23 cellular contexts compared by ENCODE assay signal in the genomic region with DNA sequence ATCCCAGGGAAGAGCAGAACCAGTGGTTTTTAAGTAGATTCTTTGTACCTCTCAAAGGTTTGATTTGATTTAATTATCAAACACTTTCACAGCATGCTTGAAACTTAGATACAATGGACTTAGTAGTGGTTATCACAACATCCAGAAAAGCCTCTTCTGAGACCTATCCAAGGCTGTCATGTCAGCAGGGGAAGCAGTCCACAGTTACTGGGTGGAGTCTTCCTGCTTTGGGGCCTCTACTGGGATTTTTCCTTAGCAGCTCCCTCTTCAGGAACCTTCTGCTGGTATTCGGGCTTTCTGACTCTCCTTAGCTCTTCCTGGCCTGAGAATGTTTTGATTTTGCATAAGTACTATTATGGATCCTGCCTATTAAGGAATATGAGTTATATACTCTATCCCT. TPM values are rescaled to one million over a fixed set of nuclear protein-coding genes. Genes with fewer than 3 reads are reported as not detected.
A peak's percentile ranks its signal among the peaks of the same experiment; 100 is the strongest.
DNase-seq lines count a peak whose midpoint lies in the region; ATAC-seq and TF ChIP-seq lines count a peak whose summit lies in the region.
"Had no signal": no experiment of that assay in that cellular context is flagged by ENCODE, and none has a peak within 500 bp of the region (broad histone marks: within the 10 kb centered on the region; RNA-seq: fewer than 3 reads in every experiment).

No MANE protein-coding gene starts in this region.

- H3K36me3 ChIP-seq in cardiac muscle cell: peaks cover 13% of the 10 kb centered on the region
- H3K36me3 ChIP-seq in adrenal gland (replicated peaks in 1 of 2): peaks cover 0 to 62% of the 10 kb centered on the region in 2 donors
- peaks cover 0 to 100% (median 75%) of the 10 kb centered on the region in 6 donors for H3K36me3 ChIP-seq in spleen

- no peak overlapping the region for H3K4me3 Mint-ChIP-seq in glutamatergic neuron (ENCODE audit: unreplicated experiment)
- no peak overlapping the region for H3K4me3 Mint-ChIP-seq in naive thymus-derived CD8-positive, alpha-beta T cell
- H3K4me3 Mint-ChIP-seq: activated naive CD4-positive, alpha-beta T cell treated with anti-CD3 and anti-CD28 coated beads, Interleukin-2, amount 50 U/mL, for 24 hours; activated T-cell treated with anti-CD3 and anti-CD28 coated beads, Interleukin-2, amount 50 U/mL, for 72 hours; B cell; stimulated activated naive CD8-positive, alpha-beta T cell treated with anti-CD3 and anti-CD28 coated beads, Interleukin-15, Interleukin-2, amounts not matched to agents 100 ng/mL and 50 ng/mL, for 24 hours had no signal

- H3K9me3 Mint-ChIP-seq in glutamatergic neuron (ENCODE audit: unreplicated experiment): no peaks in the 10 kb centered on the region
- H3K9me3 Mint-ChIP-seq in naive thymus-derived CD8-positive, alpha-beta T cell: no peaks in the 10 kb centered on the region
- H3K9me3 Mint-ChIP-seq: activated naive CD4-positive, alpha-beta T cell treated with anti-CD3 and anti-CD28 coated beads, Interleukin-2, amount 50 U/mL, for 24 hours; activated T-cell treated with anti-CD3 and anti-CD28 coated beads, Interleukin-2, amount 50 U/mL, for 72 hours; stimulated activated naive CD8-positive, alpha-beta T cell treated with anti-CD3 and anti-CD28 coated beads, Interleukin-15, Interleukin-2, amounts not matched to agents 100 ng/mL and 50 ng/mL, for 24 hours had no signal

- peaks cover 6% of the 10 kb centered on the region for H3K36me3 Mint-ChIP-seq in glutamatergic neuron (ENCODE audit: unreplicated experiment)
- peaks cover 0 to 73% (median 23%) of the 10 kb centered on the region in 3 donors for H3K36me3 Mint-ChIP-seq in naive thymus-derived CD8-positive, alpha-beta T cell

- H3K27me3 Mint-ChIP-seq in glutamatergic neuron (ENCODE audit: unreplicated experiment): no peaks in the 10 kb centered on the region
- H3K27me3 Mint-ChIP-seq in naive thymus-derived CD8-positive, alpha-beta T cell: no peaks in the 10 kb centered on the region
- H3K27me3 Mint-ChIP-seq: activated naive CD4-positive, alpha-beta T cell treated with anti-CD3 and anti-CD28 coated beads, Interleukin-2, amount 50 U/mL, for 24 hours; B cell; stimulated activated naive CD8-positive, alpha-beta T cell treated with anti-CD3 and anti-CD28 coated beads, Interleukin-15, Interleukin-2, amounts not matched to agents 100 ng/mL and 50 ng/mL, for 24 hours had no signal

- H3K27me3 ChIP-seq in cardiac muscle cell (no peaks in the 10 kb centered on the region), adrenal gland (no peaks in the 10 kb centered on the region), spleen (replicated peaks in 1 of 7) (no peaks in the 10 kb centered on the region)
- H3K27me3 ChIP-seq: neutrophil, upper lobe of left lung had no signal

- H3K4me1 ChIP-seq in cardiac muscle cell (ENCODE audit: low read depth): peaks cover 27% of the 10 kb centered on the region
- H3K4me1 ChIP-seq in adrenal gland (replicated peaks in 1 of 2): peaks cover 6 to 15% of the 10 kb centered on the region in 2 donors
- peaks cover 0 to 22% (median 0%) of the 10 kb centered on the region in 6 donors for H3K4me1 ChIP-seq in spleen
- H3K4me1 ChIP-seq: Caco-2 had no signal

- H3K4me3 ChIP-seq in cardiac muscle cell (no peak overlapping the region), adrenal gland (no peak overlapping the region), spleen (no peak overlapping the region)
- H3K4me3 ChIP-seq: smooth muscle cell, upper lobe of left lung had no signal

- H3K9me3 ChIP-seq in cardiac muscle cell (ENCODE audit: low read depth) (no peaks in the 10 kb centered on the region), adrenal gland (replicated peaks in 1 of 3) (no peaks in the 10 kb centered on the region), spleen (no peaks in the 10 kb centered on the region)
- H3K9me3 ChIP-seq: Caco-2, neutrophil, upper lobe of left lung had no signal

- peak in 1 of 2 donors; percentile 18 for DNase-seq in cardiac muscle cell (ENCODE audit: low read depth in 1 of 2, low spot score in 1 of 2)
- no peak for DNase-seq in cardiac septum (ENCODE audit: low spot score)
- DNase-seq in adrenal gland: no peak
- DNase-seq in glutamatergic neuron: no peak
- DNase-seq in spleen: no peak
- DNase-seq in NCI-H1417 (lab: John Stamatoyannopoulos, UW): no peak
- no peak for DNase-seq in stimulated activated naive CD4-positive, alpha-beta T cell treated with Interleukin-2 at 50 U/mL for 16 hours (lab: John Stamatoyannopoulos, UW)
- no peak for DNase-seq in naive thymus-derived CD8-positive, alpha-beta T cell
- DNase-seq: activated T-cell treated with anti-CD3 and anti-CD28 coated beads, Interleukin-2, amount 50 U/mL, for 72 hours; Caco-2; DMS79 treated with DMSO at 0.1 percent for 48 hours; hippocampal formation; Kasumi-1; NCI-H1092; NCI-H2081 treated with DMSO at 0.1 percent for 48 hours; NCI-H446 treated with DMSO at 0.1 percent for 48 hours; stimulated activated CD4-positive, alpha-beta T cell treated with anti-CD3 and anti-CD28 coated beads, Interleukin-4, amount 100 ng/mL, for 4 hours; upper lobe of left lung had no signal

- 44 to 73% (median 68%) methylated on average over 1 of the region's 1 CpG for WGBS in adrenal gland, 4 donors
- WGBS in spleen, 5 donors: 54 to 79% (median 63%) methylated on average over 1 of the region's 1 CpG

- H3K27ac ChIP-seq in cardiac muscle cell (peak overlapping the region; percentile 57), adrenal gland (peak overlapping the region in 3 of 5 donors; percentile 17 to 28 (median 28)), spleen (peak overlapping the region in 5 of 8 donors; percentile 44 to 76 (median 70))
- H3K27ac ChIP-seq: neutrophil had no signal

- H3K4me1 Mint-ChIP-seq in glutamatergic neuron (ENCODE audit: low read depth, unreplicated experiment): no peaks in the 10 kb centered on the region
- no peaks in the 10 kb centered on the region for H3K4me1 Mint-ChIP-seq in naive thymus-derived CD8-positive, alpha-beta T cell
- H3K4me1 Mint-ChIP-seq: activated naive CD4-positive, alpha-beta T cell treated with anti-CD3 and anti-CD28 coated beads, Interleukin-2, amount 50 U/mL, for 24 hours; B cell had no signal

- TF ChIP-seq CTCF in cardiac muscle cell (IDR thresholded peaks at IDR 0.05; ENCODE audit: low read depth, low read length) (no peak), adrenal gland (IDR thresholded peaks at IDR 0.05) (no peak), glutamatergic neuron (IDR thresholded peaks at IDR 0.05; ENCODE audit: partially characterized antibody, unreplicated experiment) (no peak), spleen (IDR thresholded peaks at IDR 0.05 in 8 of 11, conservative IDR thresholded peaks at IDR 0.05 in 3 of 11) (no peak)

- TF ChIP-seq POLR2A in adrenal gland (IDR thresholded peaks at IDR 0.05): no peak
- no peak for TF ChIP-seq POLR2A in spleen (IDR thresholded peaks at IDR 0.05)

- POLR2A ChIA-PET in naive thymus-derived CD8-positive, alpha-beta T cell (lab: Charles Lee): no interaction called here

- intact Hi-C loops in cardiac septum (cut with DNase I) (no loop called here), adrenal gland (cut with DNase I) (no loop called here), spleen (cut with DNase I; ENCODE audit: low total_unique reads) (no loop called here)

- ATAC-seq in naive thymus-derived CD8-positive, alpha-beta T cell: no peak
- ATAC-seq: activated T-cell treated with anti-CD3 and anti-CD28 coated beads, Interleukin-2, amount 50 U/mL, for 72 hours had no signal

- H3K27ac Mint-ChIP-seq in glutamatergic neuron (ENCODE audit: unreplicated experiment): peak overlapping the region; percentile 4
- H3K27ac Mint-ChIP-seq in naive thymus-derived CD8-positive, alpha-beta T cell: peak overlapping the region in 1 of 10 donors; percentile 59
- H3K27ac Mint-ChIP-seq: activated T-cell treated with anti-CD3 and anti-CD28 coated beads, Interleukin-2, amount 50 U/mL, for 72 hours; B cell; stimulated activated naive CD8-positive, alpha-beta T cell treated with anti-CD3 and anti-CD28 coated beads, Interleukin-15, Interleukin-2, amounts not matched to agents 100 ng/mL and 50 ng/mL, for 24 hours had no signal

RNA-seq across cellular contexts. Expression of gene ARFGEF2, which starts 36.0 kb away (rescaled TPM):
- total RNA-seq in cardiac muscle cell: 20.5 and 20.6 TPM in 2 replicates
- 7.0 and 8.5 TPM in 2 replicates for polyA plus RNA-seq in cardiac muscle cell
- total RNA-seq in cardiac septum: 37.0 TPM
- total RNA-seq in adrenal gland: 100 to 1,000 TPM in 2 of 8 donors, 10 to 100 TPM in 6; 52.8 to 128 (median 79.4) TPM
- 10 to 100 TPM; 17.1 to 80.3 (median 33.1) TPM for polyA plus RNA-seq in adrenal gland
- 30.2 TPM for total RNA-seq in glutamatergic neuron (ENCODE audit: unreplicated experiment)
- 10 to 100 TPM; 34.2 to 44.4 (median 41.2) TPM for total RNA-seq in spleen
- polyA plus RNA-seq in spleen: 10 to 100 TPM in 1 of 3 donors, 1 to 10 TPM in 2; 6.7 to 10.2 (median 7.7) TPM
- 10 to 100 TPM; 28.3 to 37.0 TPM for total RNA-seq in naive thymus-derived CD8-positive, alpha-beta T cell
- polyA plus RNA-seq in naive thymus-derived CD8-positive, alpha-beta T cell: 10 to 100 TPM in 2 of 3 donors, 1 to 10 TPM in 1; 9.4 to 12.5 (median 10.8) TPM
